ENCODE assay signal across 20 cellular contexts in the genomic region with DNA sequence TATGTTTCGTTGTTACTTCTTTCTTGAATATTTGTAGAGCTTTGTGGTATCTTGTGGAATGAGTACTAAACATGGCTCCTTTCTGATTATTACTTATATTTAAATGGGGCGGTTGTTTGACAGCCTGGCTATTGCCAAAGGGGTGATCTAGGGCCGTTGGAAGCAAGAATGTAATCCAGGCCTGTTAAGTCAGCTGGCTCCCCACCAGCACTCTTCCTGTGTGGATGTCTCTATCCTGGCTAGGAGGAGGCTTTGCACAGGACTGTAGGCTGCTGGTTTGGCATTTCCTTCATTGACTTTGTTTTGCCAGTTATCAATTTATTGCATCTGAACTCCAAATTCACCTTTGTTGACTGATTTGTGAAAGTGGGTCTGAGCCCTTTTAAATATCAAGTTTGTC. TPM values are rescaled to one million over a fixed set of nuclear protein-coding genes. Genes with fewer than 3 reads are reported as not detected.
DNase-seq lines count a peak whose midpoint lies in the region; ATAC-seq and TF ChIP-seq lines count a peak whose summit lies in the region.
"Had no signal": no experiment of that assay in that cellular context is flagged by ENCODE, and none has a peak within 500 bp of the region (broad histone marks: within the 10 kb centered on the region; RNA-seq: fewer than 3 reads in every experiment).

No MANE protein-coding gene starts in this region.

- peak; percentile 35 for DNase-seq in EL
- DNase-seq in astrocyte of the hippocampus (ENCODE audit: low read depth, low spot score) = peak; percentile 24
- peak; percentile 43 for DNase-seq in fibroblast of villous mesenchyme (ENCODE audit: low read depth)
- no peak for DNase-seq in DMS153 treated with DMSO at 0.1 percent for 48 hours (lab: John Stamatoyannopoulos, UW; ENCODE audit: unreplicated experiment)
- DNase-seq in D341Med (ENCODE audit: low spot score) = no peak
- DNase-seq: activated CD8-positive, alpha-beta T cell treated with anti-CD3 and anti-CD28 coated beads for 36 hours; cortex of kidney; NCI-H187; NCI-H524; ovary; Peyer's patch; stimulated activated CD4-positive, alpha-beta T cell treated with anti-CD3 and anti-CD28 coated beads, Interleukin-2, amount 100 ng/mL, for 48 hours; SW 1271 had no signal

- TF ChIP-seq CTCF in 22Rv1 (IDR thresholded peaks at IDR 0.05) (no peak), fibroblast of villous mesenchyme (IDR thresholded peaks at IDR 0.05; ENCODE audit: insufficient read depth, low read depth, low read length) (no peak)

- peak overlapping the region; percentile 33 for H3K27ac ChIP-seq in 22Rv1
- H3K27ac ChIP-seq: adrenal gland, ovary, Peyer's patch, suprapubic skin had no signal

- no peak overlapping the region for H3K4me3 ChIP-seq in fibroblast of villous mesenchyme (ENCODE audit: low read depth, low read length)
- H3K4me3 ChIP-seq: adrenal gland, ovary, Peyer's patch, suprapubic skin had no signal

- no peak for ATAC-seq in GM21390 (IDR thresholded peaks at IDR 0.05; ENCODE audit: unreplicated experiment)
- ATAC-seq in HG02840 (IDR thresholded peaks at IDR 0.05; ENCODE audit: low FRiP score, unreplicated experiment) = no peak
- ATAC-seq: activated CD8-positive, alpha-beta T cell treated with anti-CD3 and anti-CD28 coated beads for 36 hours; esophagus mucosa had no signal

RNA-seq across cellular contexts. Expression of a gene that starts 5.6 kb away (rescaled TPM):
- total RNA-seq in fibroblast of villous mesenchyme = 5.8 and 10.8 TPM in 2 replicates

RNA-seq across cellular contexts. Expression of a gene that starts 49.8 kb away (rescaled TPM):
- total RNA-seq in fibroblast of villous mesenchyme = 12.2 and 19.9 TPM in 2 replicates

RNA-seq across cellular contexts. Expression of a gene that starts 53.7 kb away (rescaled TPM):
- total RNA-seq in fibroblast of villous mesenchyme = 0.32 and 11.2 TPM in 2 replicates
- total RNA-seq: activated CD8-positive, alpha-beta T cell treated with anti-CD3 and anti-CD28 coated beads for 36 hours; adrenal gland; esophagus mucosa; M059J; ovary; suprapubic skin had no signal

Comparison
In these comparisons a context has a peak if more than half of its experiments do, and no peak if none do; other contexts are left out.
1. DNase-seq: peak in EL (single experiment), astrocyte of the hippocampus (single experiment) and fibroblast of villous mesenchyme (single experiment); none in DMS153 treated with DMSO at 0.1 percent for 48 hours (single experiment) and D341Med (single experiment).